8 cellular contexts compared by ENCODE assay signal in genomic region chr15:60916674-60917468, GRCh38.
DNase-seq lines count a peak whose midpoint lies in the region; ATAC-seq and TF ChIP-seq lines count a peak whose summit lies in the region.

No MANE protein-coding gene starts in this region.

- no peaks in the 10 kb centered on the region for H3K9me3 Mint-ChIP-seq in activated CD4-positive, alpha-beta T cell treated with anti-CD3 and anti-CD28 coated beads, Interleukin-2, amount 10 ng/mL, durations not matched to agents 24 days and 14 days

- H3K9ac ChIP-seq in liver (ENCODE audit: low read depth in 1 of 2, low read length in 2 of 2), result peak overlapping the region in 1 of 2 donors; percentile 88

- H3K27me3 ChIP-seq in liver (ENCODE audit: control insufficient read depth in 4 of 4, insufficient read depth in 4 of 4, low read length in 3 of 4), result no peaks in the 10 kb centered on the region

- intact Hi-C loops in activated CD4-positive, alpha-beta T cell treated with anti-CD3 and anti-CD28 coated beads, Interleukin-2, amount 10 ng/mL, durations not matched to agents 24 days and 14 days (cut with micrococcal nuclease), result loop anchor here (1.0 to 2.0 kb wide), 6 partner anchors 72 to 410 kb away; no protein-coding TSS in a partner anchor

- no peaks in the 10 kb centered on the region for H3K36me3 Mint-ChIP-seq in activated CD4-positive, alpha-beta T cell treated with anti-CD3 and anti-CD28 coated beads, Interleukin-2, amount 10 ng/mL, durations not matched to agents 24 days and 14 days (ENCODE audit: low read depth)

- no peaks in the 10 kb centered on the region for H3K9me3 ChIP-seq in liver (ENCODE audit: control insufficient read depth in 4 of 4, low read length in 3 of 4)

- TF ChIP-seq CTCF in coronary artery (IDR thresholded peaks at IDR 0.05), result peak; percentile 84
- peak; percentile 88 for TF ChIP-seq CTCF in liver (IDR thresholded peaks at IDR 0.05; ENCODE audit: low read depth, low read length, missing input control)

- peaks cover 27% of the 10 kb centered on the region for H3K4me1 Mint-ChIP-seq in activated CD4-positive, alpha-beta T cell treated with anti-CD3 and anti-CD28 coated beads, Interleukin-2, amount 10 ng/mL, durations not matched to agents 24 days and 14 days

- DNase-seq in ACHN (peak; percentile 62), NCI-H446 treated with DMSO at 0.1 percent for 48 hours (lab: John Stamatoyannopoulos, UW) (peak; percentile 17), coronary artery (ENCODE audit: low spot score) (peak; percentile 87)
- peak; percentile 95 for DNase-seq in activated CD4-positive, alpha-beta T cell treated with anti-CD3 and anti-CD28 coated beads, Interleukin-2, amount 10 ng/mL, durations not matched to agents 24 days and 14 days
- DNase-seq in stimulated activated CD4-positive, alpha-beta T cell treated with anti-CD3 and anti-CD28 coated beads, Interleukin-4, amount 100 ng/mL, for 4 hours, result peak; percentile 82 to 87

- in situ Hi-C loops in ACHN (cut with HindIII; ENCODE audit: low pct_ligation_motif_present, low pct_unique_long_range_greater_than_20kb, low sequenced_read_pairs), result no loop called here

- TF ChIP-seq RAD21 in liver (IDR thresholded peaks at IDR 0.05), result peak; percentile 87 to 91

- no peaks in the 10 kb centered on the region for H3K27me3 Mint-ChIP-seq in activated CD4-positive, alpha-beta T cell treated with anti-CD3 and anti-CD28 coated beads, Interleukin-2, amount 10 ng/mL, durations not matched to agents 24 days and 14 days

- H3K4me1 ChIP-seq in liver (ENCODE audit: control insufficient read depth in 4 of 4, insufficient read depth in 4 of 4, low read length in 3 of 4), result peaks cover 2 to 59% (median 51%) of the 10 kb centered on the region in 4 donors

- peak overlapping the region; percentile 67 to 75 for H3K27ac ChIP-seq in coronary artery
- H3K27ac ChIP-seq in liver (ENCODE audit: low read depth in 1 of 2, low read length in 2 of 2), result peak overlapping the region; percentile 77 to 96

- peak overlapping the region; percentile 75 for H3K27ac Mint-ChIP-seq in activated CD4-positive, alpha-beta T cell treated with anti-CD3 and anti-CD28 coated beads, Interleukin-2, amount 10 ng/mL, durations not matched to agents 24 days and 14 days

- H3K4me3 Mint-ChIP-seq in activated CD4-positive, alpha-beta T cell treated with anti-CD3 and anti-CD28 coated beads, Interleukin-2, amount 10 ng/mL, durations not matched to agents 24 days and 14 days, result no peak overlapping the region

- no peaks in the 10 kb centered on the region for H3K36me3 ChIP-seq in liver (ENCODE audit: control insufficient read depth in 4 of 4, insufficient read depth in 3 of 4, low read depth in 1 of 4, low read length in 3 of 4)

- 9% methylated on average over 8 of the region's 8 CpGs for WGBS in liver

- H3K4me3 ChIP-seq in coronary artery, result peak overlapping the region; percentile 52
- peak overlapping the region in 2 of 3 donors; percentile 25 to 37 for H3K4me3 ChIP-seq in liver (ENCODE audit: low read depth in 1 of 3, low read length in 3 of 3)

- ATAC-seq in GM18868 (IDR thresholded peaks at IDR 0.05; ENCODE audit: unreplicated experiment) (peak; percentile 83), HG03159 (IDR thresholded peaks at IDR 0.05; ENCODE audit: unreplicated experiment) (peak; percentile 85)

TF ChIP-seq in liver, 16 proteins besides CTCF, POLR2A, EP300 and RAD21:
- TF ChIP-seq FOXA1 (IDR thresholded peaks at IDR 0.05) (no peak), REST (IDR thresholded peaks at IDR 0.05) (no peak), HNF4G (IDR thresholded peaks at IDR 0.05) (peak; percentile 2), NR2F2 (IDR thresholded peaks at IDR 0.05) (no peak), JUND (IDR thresholded peaks at IDR 0.05) (peak in 1 of 2 donors; percentile 5), GABPA (IDR thresholded peaks at IDR 0.05 in 1 of 2, conservative IDR thresholded peaks at IDR 0.05 in 1 of 2) (no peak), ATF3 (IDR thresholded peaks at IDR 0.05) (no peak), MAX (IDR thresholded peaks at IDR 0.05) (no peak), HNF4A (conservative IDR thresholded peaks at IDR 0.05) (peak in 1 of 2 donors; percentile 4), TAF1 (conservative IDR thresholded peaks at IDR 0.05) (no peak), YY1 (IDR thresholded peaks at IDR 0.05) (no peak), ZBTB33 (IDR thresholded peaks at IDR 0.05) (no peak), SP1 (IDR thresholded peaks at IDR 0.05) (no peak), RXRA (IDR thresholded peaks at IDR 0.05) (no peak)

Comparison
In these comparisons a context has a peak if more than half of its experiments do, and no peak if none do; other contexts are left out.
1. Peak in every context shown above with its lines: DNase-seq, ATAC-seq, H3K4me3 ChIP-seq and H3K27ac ChIP-seq.
2. DNase-seq: peak in every context shown above with its lines; median percentile 95 in activated CD4-positive, alpha-beta T cell treated with anti-CD3 and anti-CD28 coated beads, Interleukin-2, amount 10 ng/mL, durations not matched to agents 24 days and 14 days; 87 in coronary artery; 84 in stimulated activated CD4-positive, alpha-beta T cell treated with anti-CD3 and anti-CD28 coated beads, Interleukin-4, amount 100 ng/mL, for 4 hours; 62 in ACHN; 17 in NCI-H446 treated with DMSO at 0.1 percent for 48 hours.